ENCODE assay signal across 15 cellular contexts in genomic region chr6:107246972-107247615, GRCh38.
DNase-seq lines count a peak whose midpoint lies in the region; ATAC-seq, FAIRE-seq and TF ChIP-seq lines count a peak whose summit lies in the region.
"Had no signal": no experiment of that assay in that cellular context is flagged by ENCODE, and none has a peak within 500 bp of the region (broad histone marks: within the 10 kb centered on the region; RNA-seq: fewer than 3 reads in every experiment).

No MANE protein-coding gene starts in this region.

- H3K4me2 ChIP-seq in hepatocyte, result peak overlapping the region; percentile 56

- in situ Hi-C loops in gastrocnemius medialis (cut with MboI; ENCODE audit: low sequenced_read_pairs in 4 of 4), result no loop called here

- FAIRE-seq in RCC 7860 (lab: Jason Lieb, UNC), result no peak
- FAIRE-seq: endothelial cell of umbilical vein had no signal

- ATAC-seq in gastrocnemius medialis (peak; percentile 80 to 97), GM21526 (IDR thresholded peaks at IDR 0.05; ENCODE audit: low FRiP score, unreplicated experiment) (no peak)

- WGBS in hepatocyte (ENCODE audit: low lambda C conversion rate, missing lambda C conversion rate), result 49% methylated on average over 6 of the region's 6 CpGs

- H3K27me3 ChIP-seq in hepatocyte, result no peaks in the 10 kb centered on the region
- no peaks in the 10 kb centered on the region for H3K27me3 ChIP-seq in gastrocnemius medialis

- peak; percentile 62 for DNase-seq in LHCN-M2 (ENCODE audit: low read depth)
- peak; percentile 97 for DNase-seq in amniotic epithelial cell (ENCODE audit: low read depth)
- peak; percentile 11 for DNase-seq in hepatocyte (ENCODE audit: low spot score)
- DNase-seq in gastrocnemius medialis, result no peak
- DNase-seq in NCI-H2227 (lab: John Stamatoyannopoulos, UW; ENCODE audit: unreplicated experiment), result no peak
- DNase-seq in CD1c-positive myeloid dendritic cell (ENCODE audit: extremely low spot score), result no peak
- no peak for DNase-seq in RCC 7860 (ENCODE audit: low spot score)
- DNase-seq: activated CD4-positive, alpha-beta T cell treated with anti-CD3 and anti-CD28 coated beads, Interleukin-2, amount 10 ng/mL, durations not matched to agents 7 days and 5 days; H9; IMR-90; NCI-H1048; NCI-H2227 treated with DMSO at 0.1 percent for 48 hours; T-helper 9 cell had no signal

- no peaks in the 10 kb centered on the region for H3K9me2 ChIP-seq in hepatocyte (replicated peaks; ENCODE audit: insufficient read depth)

- intact Hi-C loops in gastrocnemius medialis (cut with DNase I; ENCODE audit: low total_unique reads), result no loop called here

- no peaks in the 10 kb centered on the region for H3K9me3 ChIP-seq in hepatocyte (ENCODE audit: low read depth)
- H3K9me3 ChIP-seq in gastrocnemius medialis, result no peaks in the 10 kb centered on the region

- H3K4me1 ChIP-seq in hepatocyte (ENCODE audit: insufficient read depth) (no peaks in the 10 kb centered on the region), gastrocnemius medialis (peaks cover 6 to 8% of the 10 kb centered on the region in 2 donors)

- no peaks in the 10 kb centered on the region for H4K20me1 ChIP-seq in hepatocyte (ENCODE audit: insufficient read depth, poor library complexity, severe bottlenecking)

- H3K36me3 ChIP-seq in hepatocyte (replicated peaks; ENCODE audit: insufficient read depth, low read depth) (no peaks in the 10 kb centered on the region), gastrocnemius medialis (no peaks in the 10 kb centered on the region)

- H2AFZ ChIP-seq in hepatocyte, result no peak overlapping the region

- no peak for TF ChIP-seq POLR2A in gastrocnemius medialis (IDR thresholded peaks at IDR 0.05)

- H3K79me2 ChIP-seq in hepatocyte, result no peaks in the 10 kb centered on the region

- H3K27ac ChIP-seq in hepatocyte (peak overlapping the region; percentile 69), gastrocnemius medialis (peak overlapping the region; percentile 47 to 82 (median 61))

- H3K4me3 ChIP-seq in hepatocyte (no peak overlapping the region), gastrocnemius medialis (peak overlapping the region in 1 of 4 donors; percentile 44)

- TF ChIP-seq CTCF in hepatocyte (IDR thresholded peaks at IDR 0.05; ENCODE audit: poor library complexity), result no peak
- TF ChIP-seq CTCF in gastrocnemius medialis (IDR thresholded peaks at IDR 0.05 in 4 of 5, conservative IDR thresholded peaks at IDR 0.05 in 1 of 5), result no peak

Comparison
In these comparisons a context has a peak if more than half of its experiments do, and no peak if none do; other contexts are left out.
1. DNase-seq: peak in LHCN-M2 (single experiment), amniotic epithelial cell (single experiment) and hepatocyte (single experiment); none in gastrocnemius medialis (0 of 2), NCI-H2227 (single experiment), CD1c-positive myeloid dendritic cell (single experiment) and RCC 7860 (single experiment).